Comparison of ENCODE assay signal across 8 cellular contexts in genomic region chr6:63351995-63352586, GRCh38. TPM values are rescaled to one million over a fixed set of nuclear protein-coding genes. Genes with fewer than 3 reads are reported as not detected.
DNase-seq lines count a peak whose midpoint lies in the region; ATAC-seq and TF ChIP-seq lines count a peak whose summit lies in the region.

No MANE protein-coding gene starts in this region.

- no peaks in the 10 kb centered on the region for H3K9me3 Mint-ChIP-seq in CD14-positive monocyte

- peaks cover 0 to 3% (median 2%) of the 10 kb centered on the region in 3 donors for H3K27me3 Mint-ChIP-seq in CD14-positive monocyte (ENCODE audit: low read depth in 3 of 3)

- H3K4me1 Mint-ChIP-seq in CD14-positive monocyte, result peaks cover 40% of the 10 kb centered on the region

- H3K4me3 Mint-ChIP-seq in CD14-positive monocyte, result peak overlapping the region; percentile 59 to 85

- DNase-seq in CD14-positive monocyte (ENCODE audit: low spot score) (no peak), inferior parietal cortex (ENCODE audit: extremely low spot score) (peak; percentile 57), SHP77 (lab: John Stamatoyannopoulos, UW) (no peak), HEK293T (ENCODE audit: extremely low spot score) (no peak)
- no peak for DNase-seq in stimulated activated CD4-positive, alpha-beta T cell treated with anti-CD3 and anti-CD28 coated beads, Interleukin-2, amount 100 ng/mL, for 48 hours

- H3K36me3 Mint-ChIP-seq in CD14-positive monocyte, result peaks cover 0 to 1% of the 10 kb centered on the region in 2 donors

- POLR2A ChIA-PET in HEK293T (lab: Yijun Ruan, JAX), result no interaction called here

- H3K27ac Mint-ChIP-seq in CD14-positive monocyte, result peak overlapping the region; percentile 92 to 98 (median 93)

- ATAC-seq in GM18870 (IDR thresholded peaks at IDR 0.05; ENCODE audit: unreplicated experiment) (peak; percentile 44), HG03097 (IDR thresholded peaks at IDR 0.05; ENCODE audit: low FRiP score, unreplicated experiment) (peak; percentile 37), SK-N-SH treated with all-trans-retinoic acid at 6 μM for 48 hours (peak; percentile 51)

- CTCF ChIA-PET in HEK293T (lab: Yijun Ruan, JAX), result interaction anchor here (0.5 to 2.2 kb wide), 8 partner anchors 29 to 452 kb away, joined by 3 to 12 read pairs (median 6); no protein-coding TSS in a partner anchor

- intact Hi-C loops in CD14-positive monocyte (cut with micrococcal nuclease), result loop anchor here in 1 of 2 donors (2.0 kb wide), 1 partner anchor 221 kb away; the partner anchor contains the start of genes LOC128125822 and PTP4A1

- peak; percentile 62 for TF ChIP-seq CTCF in CD14-positive monocyte (IDR thresholded peaks at IDR 0.05)

TF ChIP-seq in SK-N-SH treated with all-trans-retinoic acid at 6 μM for 48 hours, 23 proteins besides CTCF, POLR2A, EP300 and RAD21:
- no peak for TF ChIP-seq CSRNP3 (CRISPR knock-in tag; IDR thresholded peaks at IDR 0.05)
- no peak for TF ChIP-seq TOX (CRISPR knock-in tag; IDR thresholded peaks at IDR 0.05; ENCODE audit: borderline replicate concordance)
- TF ChIP-seq ZFP3 (CRISPR knock-in tag; IDR thresholded peaks at IDR 0.05), result no peak
- TF ChIP-seq BACH2 (CRISPR knock-in tag; IDR thresholded peaks at IDR 0.05; ENCODE audit: borderline replicate concordance), result no peak
- TF ChIP-seq ZNF70 (CRISPR knock-in tag; IDR thresholded peaks at IDR 0.05), result no peak
- TF ChIP-seq SNAI2 (CRISPR knock-in tag; IDR thresholded peaks at IDR 0.05), result no peak
- TF ChIP-seq ARNTL (CRISPR knock-in tag; IDR thresholded peaks at IDR 0.05; ENCODE audit: borderline replicate concordance, low read depth), result no peak
- TF ChIP-seq CREB5 (CRISPR knock-in tag; IDR thresholded peaks at IDR 0.05; ENCODE audit: low read depth), result no peak
- TF ChIP-seq ZFP30 (CRISPR knock-in tag; IDR thresholded peaks at IDR 0.05), result no peak
- TF ChIP-seq ESRRG (CRISPR knock-in tag; IDR thresholded peaks at IDR 0.05), result no peak
- TF ChIP-seq PPARA (CRISPR knock-in tag; IDR thresholded peaks at IDR 0.05; ENCODE audit: borderline replicate concordance), result no peak
- TF ChIP-seq POU6F1 (CRISPR knock-in tag; IDR thresholded peaks at IDR 0.05; ENCODE audit: borderline replicate concordance, low read depth), result no peak
TF ChIP-seq in SK-N-SH treated with all-trans-retinoic acid at 6 μM for 48 hours: peak in this region for 0.

TF ChIP-seq in HEK293T, 16 proteins besides CTCF, POLR2A, EP300 and RAD21:
- TF ChIP-seq SP1 (IDR thresholded peaks at IDR 0.05), result no peak
- TF ChIP-seq ZNF384 (IDR thresholded peaks at IDR 0.05), result no peak
- no peak for TF ChIP-seq FOXK2 (IDR thresholded peaks at IDR 0.05)
- TF ChIP-seq ELF4 (IDR thresholded peaks at IDR 0.05), result no peak
- TF ChIP-seq FOXM1 (IDR thresholded peaks at IDR 0.05; ENCODE audit: borderline replicate concordance), result no peak
- no peak for TF ChIP-seq LEF1 (IDR thresholded peaks at IDR 0.05; ENCODE audit: borderline replicate concordance)
- TF ChIP-seq L3MBTL2 (conservative IDR thresholded peaks at IDR 0.05), result no peak
- TF ChIP-seq ARNT (IDR thresholded peaks at IDR 0.05), result no peak

RNA-seq across cellular contexts. Expression of gene LGSN, which starts 32.3 kb away (rescaled TPM):
- not detected for polyA plus RNA-seq in CD14-positive monocyte
